Comparison of ENCODE assay signal across 18 cellular contexts in genomic region chr3:139325551-139325950, GRCh38. TPM values are rescaled to one million over a fixed set of nuclear protein-coding genes. Genes with fewer than 3 reads are reported as not detected.
DNase-seq lines count a peak whose midpoint lies in the region; ATAC-seq and TF ChIP-seq lines count a peak whose summit lies in the region.
"Had no signal": no experiment of that assay in that cellular context is flagged by ENCODE, and none has a peak within 500 bp of the region (broad histone marks: within the 10 kb centered on the region; RNA-seq: fewer than 3 reads in every experiment).

No MANE protein-coding gene starts in this region.

- H2BK120ac ChIP-seq in neuronal stem cell (ENCODE audit: low read depth, low read length) = no peak overlapping the region

- intact Hi-C loops in heart left ventricle (cut with DNase I) = loop anchor here in 7 of 10 donors (5.0 to 10.0 kb wide), 4 partner anchors 121 to 731 kb away; partner anchors contain the start of gene CEP70 (in 1 of the 7)
- intact Hi-C loops in left cardiac atrium (cut with DNase I) = loop anchor here in 1 of 2 donors (5.0 kb wide), 1 partner anchor 388 kb away; no protein-coding TSS in a partner anchor

- H3K79me2 ChIP-seq in hepatocyte = no peaks in the 10 kb centered on the region

- peak overlapping the region; percentile 44 for H3K18ac ChIP-seq in neuronal stem cell (ENCODE audit: low read length)

- no peak overlapping the region for H2BK12ac ChIP-seq in neuronal stem cell (ENCODE audit: low read length)

- ATAC-seq in heart left ventricle (peak in 3 of 4 donors; percentile 23 to 24 (median 23)), left cardiac atrium (no peak)
- ATAC-seq: HepG2 had no signal

- H2BK5ac ChIP-seq in neuronal stem cell (ENCODE audit: low read length) = no peak overlapping the region

- no peak overlapping the region for H3K9ac ChIP-seq in neuronal stem cell (ENCODE audit: low read depth, low read length, poor library complexity)
- H3K9ac ChIP-seq: KMS-11 had no signal

- H2BK15ac ChIP-seq in neuronal stem cell (ENCODE audit: low read length) = no peak overlapping the region

- no peak overlapping the region for H3K4ac ChIP-seq in neuronal stem cell (ENCODE audit: low read length)

- H3K14ac ChIP-seq in neuronal stem cell (ENCODE audit: low read length) = peak overlapping the region; percentile 40

- H2AFZ ChIP-seq in neuronal stem cell (ENCODE audit: low read length) = no peak overlapping the region
- no peak overlapping the region for H2AFZ ChIP-seq in hepatocyte

- no peak for TF ChIP-seq POLR2A in heart left ventricle (IDR thresholded peaks at IDR 0.05)

- no peak overlapping the region for H3K4me3 ChIP-seq in heart left ventricle
- H3K4me3 ChIP-seq in SJCRH30 = no peak overlapping the region
- H3K4me3 ChIP-seq in neuronal stem cell (ENCODE audit: low read length in 2 of 2) = no peak overlapping the region
- H3K4me3 ChIP-seq in hepatocyte = no peak overlapping the region
- H3K4me3 ChIP-seq: SJSA1 had no signal

- TF ChIP-seq CTCF in heart left ventricle (IDR thresholded peaks at IDR 0.05) (no peak), hepatocyte (IDR thresholded peaks at IDR 0.05; ENCODE audit: poor library complexity) (no peak)

- H3K36me3 ChIP-seq in heart left ventricle (no peaks in the 10 kb centered on the region), SJCRH30 (no peaks in the 10 kb centered on the region), neuronal stem cell (replicated peaks in 1 of 2; ENCODE audit: control insufficient read depth in 2 of 2, insufficient read depth in 2 of 2, low read length in 2 of 2) (no peaks in the 10 kb centered on the region), hepatocyte (replicated peaks; ENCODE audit: insufficient read depth, low read depth) (no peaks in the 10 kb centered on the region)
- H3K36me3 ChIP-seq: SJSA1 had no signal

- H2AK5ac ChIP-seq in neuronal stem cell (ENCODE audit: low read depth, low read length) = no peak overlapping the region

- H3K4me1 ChIP-seq in heart left ventricle (peaks cover 0 to 8% (median 2%) of the 10 kb centered on the region in 12 donors), SJCRH30 (no peaks in the 10 kb centered on the region), neuronal stem cell (ENCODE audit: control insufficient read depth in 2 of 2, insufficient read depth in 1 of 2, low read depth in 1 of 2, low read length in 2 of 2) (peaks cover 0 to 2% of the 10 kb centered on the region in 2 donors), hepatocyte (ENCODE audit: insufficient read depth) (no peaks in the 10 kb centered on the region)

- DNase-seq in heart left ventricle (peak in 2 of 5 donors; percentile 30 to 48), left cardiac atrium (no peak), SJCRH30 (peak; percentile 27 to 45), neuronal stem cell (ENCODE audit: low spot score) (no peak), hepatic stellate cell (ENCODE audit: low spot score) (no peak), hepatocyte (ENCODE audit: low spot score) (no peak), midbrain (lab: John Stamatoyannopoulos, UW) (no peak)
- DNase-seq: DMS153; NCI-H1092; NCI-H2107; NCI-H345; NCI-H526 treated with DMSO at 0.1 percent for 48 hours; NK-92 treated with Interleukin-12 subunit alpha and Interleukin-12 subunit beta, amount 100 ng/mL, for 24 hours; RPMI8226 had no signal

- H3K9me2 ChIP-seq in hepatocyte (replicated peaks; ENCODE audit: insufficient read depth) = no peaks in the 10 kb centered on the region

- H4K8ac ChIP-seq in neuronal stem cell (ENCODE audit: low read depth, low read length) = no peak overlapping the region

- H3K27me3 ChIP-seq in heart left ventricle = peaks cover 0 to 14% (median 5%) of the 10 kb centered on the region in 9 donors
- H3K27me3 ChIP-seq in SJCRH30 = peaks cover 4% of the 10 kb centered on the region; the same call in 1 of the 2 replicates
- peaks cover 0 to 63% (median 9%) of the 10 kb centered on the region in 3 experiments for H3K27me3 ChIP-seq in neuronal stem cell (ENCODE audit: control insufficient read depth in 3 of 3, insufficient read depth in 3 of 3, low read depth in 1 of 3, low read length in 3 of 3)
- peaks cover 12% of the 10 kb centered on the region for H3K27me3 ChIP-seq in hepatocyte
- H3K27me3 ChIP-seq: SJSA1 had no signal

- H4K91ac ChIP-seq in neuronal stem cell (ENCODE audit: low read depth, low read length, poor library complexity) = no peak overlapping the region

- no peak overlapping the region for H3K23ac ChIP-seq in neuronal stem cell (ENCODE audit: low read depth, low read length, poor library complexity)

- H3K4me2 ChIP-seq in neuronal stem cell (ENCODE audit: insufficient read depth, low read length, poor library complexity, severe bottlenecking) (no peak overlapping the region), hepatocyte (no peak overlapping the region)
- H3K4me2 ChIP-seq: KMS-11 had no signal

- 68 to 80% (median 73%) methylated on average over 2 to 3 of the region's 3 CpGs for WGBS in heart left ventricle, 4 donors
- WGBS in neuronal stem cell (ENCODE audit: extremely low coverage in 2 of 2, insufficient read length in 2 of 2, insufficient replicate concordance in 1 of 2), 2 donors = no CpG with 5 or more reads among the region's 3 CpGs
- 95% methylated on average over 3 of the region's 3 CpGs for WGBS in hepatocyte (ENCODE audit: low lambda C conversion rate, missing lambda C conversion rate)

- H3K9me3 ChIP-seq in heart left ventricle = no peaks in the 10 kb centered on the region
- no peaks in the 10 kb centered on the region for H3K9me3 ChIP-seq in SJCRH30 (replicated peaks)
- no peaks in the 10 kb centered on the region for H3K9me3 ChIP-seq in neuronal stem cell (replicated peaks in 1 of 2; ENCODE audit: control insufficient read depth in 2 of 2, insufficient read depth in 1 of 2, low read depth in 1 of 2, low read length in 2 of 2)
- no peaks in the 10 kb centered on the region for H3K9me3 ChIP-seq in hepatocyte (ENCODE audit: low read depth)
- H3K9me3 ChIP-seq: SJSA1 had no signal

- no peak overlapping the region for H3K27ac ChIP-seq in heart left ventricle
- no peak overlapping the region for H3K27ac ChIP-seq in SJCRH30
- no peak overlapping the region for H3K27ac ChIP-seq in neuronal stem cell (replicated peaks; ENCODE audit: low read length)
- no peak overlapping the region for H3K27ac ChIP-seq in hepatocyte
- H3K27ac ChIP-seq: C4-2B, KMS-11, SJSA1 had no signal

- no peaks in the 10 kb centered on the region for H3K79me1 ChIP-seq in neuronal stem cell (ENCODE audit: low read depth, low read length)

- no peaks in the 10 kb centered on the region for H4K20me1 ChIP-seq in hepatocyte (ENCODE audit: insufficient read depth, poor library complexity, severe bottlenecking)

RNA-seq across cellular contexts. Expression of gene MRPS22, which starts 18.3 kb away (rescaled TPM):
- total RNA-seq in heart left ventricle = 10 to 100 TPM; 66.0 to 99.1 (median 74.1) TPM
- polyA plus RNA-seq in heart left ventricle = 100 to 1,000 TPM in 1 of 2 donors, 10 to 100 TPM in 1; 84.7 to 110 TPM
- 10 to 100 TPM; 57.2 to 64.3 TPM for total RNA-seq in left cardiac atrium
- 94.8 and 95.3 TPM in 2 replicates for total RNA-seq in SJCRH30 (2014; rRNA removed; shearing (Covaris generic))
- 39.9 TPM for polyA plus RNA-seq in neuronal stem cell (2013, experiment 1 of 2)
- 40.1 TPM for polyA plus RNA-seq in neuronal stem cell (2013, experiment 2 of 2)
- total RNA-seq in hepatocyte = 69.0 and 75.7 TPM in 2 replicates
- 55.1 and 64.0 TPM in 2 replicates for polyA plus RNA-seq in hepatocyte

Comparison
In these comparisons a context has a peak if more than half of its experiments do, and no peak if none do; other contexts are left out.
1. ATAC-seq: peak in heart left ventricle (3 of 4); none in left cardiac atrium (0 of 2).
2. DNase-seq: peak in SJCRH30 (2 of 2); none in left cardiac atrium (single experiment), neuronal stem cell (single experiment), hepatic stellate cell (single experiment), hepatocyte (single experiment) and midbrain (single experiment).